Comparison of ENCODE assay signal across 25 cellular contexts in the genomic region with DNA sequence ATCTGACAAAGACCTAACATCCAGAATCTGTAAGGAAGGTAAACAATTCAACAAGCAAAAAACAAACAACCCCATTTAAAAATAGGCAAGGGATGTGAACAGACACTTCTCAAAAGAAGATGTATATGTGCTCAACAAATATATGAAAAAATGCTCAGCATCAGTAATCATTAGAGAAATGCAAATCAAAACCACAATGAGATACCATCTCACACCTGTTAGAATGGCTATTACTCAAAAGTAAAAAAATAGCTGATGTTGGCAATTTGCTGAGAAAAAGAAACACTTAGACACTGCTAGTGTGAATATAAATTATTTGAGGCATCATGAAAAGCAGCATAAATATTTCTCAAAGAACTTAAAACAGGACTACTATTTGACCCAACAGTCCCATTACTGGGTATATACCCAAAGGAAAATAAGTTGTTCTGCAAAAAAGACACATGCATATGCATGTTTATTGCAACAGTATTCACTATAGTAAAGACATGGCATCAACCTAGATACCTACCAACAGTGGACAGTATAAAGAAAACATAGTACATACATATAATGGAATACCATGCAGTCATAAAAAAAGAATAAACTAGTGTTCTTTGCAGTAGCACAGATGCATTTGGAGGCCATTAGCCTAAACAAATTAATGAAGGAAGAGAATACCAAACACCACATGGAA.
"Had no signal": no experiment of that assay in that cellular context is flagged by ENCODE, and none has a peak within 500 bp of the region (broad histone marks: within the 10 kb centered on the region; RNA-seq: fewer than 3 reads in every experiment).

No MANE protein-coding gene starts in this region.

- H3K4me3 ChIP-seq: skin epidermis, testis, transverse colon had no signal

- H3K27ac ChIP-seq: skin epidermis, testis, transverse colon, VCaP had no signal

- H3K9me3 ChIP-seq: testis, transverse colon had no signal

- DNase-seq: activated CD4-positive, alpha-beta T cell treated with anti-CD3 and anti-CD28 coated beads for 4 hours; activated CD4-positive, alpha-beta T cell treated with anti-CD3 and anti-CD28 coated beads, Interleukin-2, amount 50 U/mL, for 4 hours; activated CD8-positive, alpha-beta memory T cell treated with anti-CD3 and anti-CD28 coated beads for 24 hours; activated effector memory CD4-positive, alpha-beta T cell treated with anti-CD3 and anti-CD28 coated beads, Interleukin-2, amount 50 U/mL, for 16 hours; activated naive CD4-positive, alpha-beta T cell treated with anti-CD3 and anti-CD28 coated beads, Interleukin-2, amount 10 ng/mL, durations not matched to agents 7 days and 5 days; activated naive CD8-positive, alpha-beta T cell treated with anti-CD3 and anti-CD28 coated beads, Interleukin-2, amount 10 ng/mL, durations not matched to agents 7 days and 5 days; caudate nucleus; cortex of kidney; foreskin fibroblast; head of caudate nucleus; hippocampal formation; left cardiac atrium; left ventricle myocardium superior; posterior cingulate gyrus; stimulated activated CD4-positive, alpha-beta T cell treated with anti-CD3 and anti-CD28 coated beads, Interleukin-12 subunit alpha, Interleukin-12 subunit beta, amount 100 ng/mL, for 4 hours; stimulated activated CD4-positive, alpha-beta T cell treated with anti-CD3 and anti-CD28 coated beads, Interleukin-4, amount 100 ng/mL, for 1 hour; stimulated activated naive CD8-positive, alpha-beta T cell treated with anti-CD3 and anti-CD28 coated beads, Interleukin-15, Interleukin-2, amounts not matched to agents 100 U/mL and 50 U/mL, for 24 hours; testis; transverse colon had no signal

- H3K27me3 ChIP-seq: testis, transverse colon had no signal

- H3K4me1 ChIP-seq: testis, transverse colon had no signal

- ATAC-seq: esophagus mucosa; left cardiac atrium; left ventricle myocardium superior; sciatic nerve; stimulated activated naive CD8-positive, alpha-beta T cell treated with anti-CD3 and anti-CD28 coated beads, Interleukin-15, Interleukin-2, amounts not matched to agents 100 U/mL and 50 U/mL, for 24 hours had no signal

- H3K36me3 ChIP-seq: transverse colon had no signal

- H3K36me3 Mint-ChIP-seq: activated naive CD4-positive, alpha-beta T cell treated with anti-CD3 and anti-CD28 coated beads, Interleukin-2, amount 10 ng/mL, durations not matched to agents 7 days and 5 days; activated naive CD8-positive, alpha-beta T cell treated with anti-CD3 and anti-CD28 coated beads, Interleukin-2, amount 10 ng/mL, durations not matched to agents 7 days and 5 days had no signal

- H3K4me1 Mint-ChIP-seq: activated naive CD4-positive, alpha-beta T cell treated with anti-CD3 and anti-CD28 coated beads, Interleukin-2, amount 10 ng/mL, durations not matched to agents 7 days and 5 days; activated naive CD8-positive, alpha-beta T cell treated with anti-CD3 and anti-CD28 coated beads, Interleukin-2, amount 10 ng/mL, durations not matched to agents 7 days and 5 days; nephron had no signal

- H3K27me3 Mint-ChIP-seq: activated naive CD4-positive, alpha-beta T cell treated with anti-CD3 and anti-CD28 coated beads, Interleukin-2, amount 10 ng/mL, durations not matched to agents 7 days and 5 days; activated naive CD8-positive, alpha-beta T cell treated with anti-CD3 and anti-CD28 coated beads, Interleukin-2, amount 10 ng/mL, durations not matched to agents 7 days and 5 days had no signal

- H3K9me3 Mint-ChIP-seq: activated naive CD4-positive, alpha-beta T cell treated with anti-CD3 and anti-CD28 coated beads, Interleukin-2, amount 10 ng/mL, durations not matched to agents 7 days and 5 days; activated naive CD8-positive, alpha-beta T cell treated with anti-CD3 and anti-CD28 coated beads, Interleukin-2, amount 10 ng/mL, durations not matched to agents 7 days and 5 days; activated T-helper 1 cell treated with anti-CD3 and anti-CD28 coated beads, Interleukin-12 subunit alpha, Interleukin-12 subunit beta, Interleukin-2, Interleukin-4 antibody, amounts not matched to agents 30 ng/mL and 10 ng/mL and 1 ng/mL, durations not matched to agents 14 hours and 24 hours and 36 hours had no signal

- H3K4me3 Mint-ChIP-seq: activated naive CD4-positive, alpha-beta T cell treated with anti-CD3 and anti-CD28 coated beads, Interleukin-2, amount 10 ng/mL, durations not matched to agents 7 days and 5 days; activated naive CD8-positive, alpha-beta T cell treated with anti-CD3 and anti-CD28 coated beads, Interleukin-2, amount 10 ng/mL, durations not matched to agents 7 days and 5 days; activated T-helper 1 cell treated with anti-CD3 and anti-CD28 coated beads, Interleukin-12 subunit alpha, Interleukin-12 subunit beta, Interleukin-2, Interleukin-4 antibody, amounts not matched to agents 30 ng/mL and 10 ng/mL and 1 ng/mL, durations not matched to agents 14 hours and 24 hours and 36 hours; nephron had no signal
